ENCODE assay signal across 9 cellular contexts in the genomic region with DNA sequence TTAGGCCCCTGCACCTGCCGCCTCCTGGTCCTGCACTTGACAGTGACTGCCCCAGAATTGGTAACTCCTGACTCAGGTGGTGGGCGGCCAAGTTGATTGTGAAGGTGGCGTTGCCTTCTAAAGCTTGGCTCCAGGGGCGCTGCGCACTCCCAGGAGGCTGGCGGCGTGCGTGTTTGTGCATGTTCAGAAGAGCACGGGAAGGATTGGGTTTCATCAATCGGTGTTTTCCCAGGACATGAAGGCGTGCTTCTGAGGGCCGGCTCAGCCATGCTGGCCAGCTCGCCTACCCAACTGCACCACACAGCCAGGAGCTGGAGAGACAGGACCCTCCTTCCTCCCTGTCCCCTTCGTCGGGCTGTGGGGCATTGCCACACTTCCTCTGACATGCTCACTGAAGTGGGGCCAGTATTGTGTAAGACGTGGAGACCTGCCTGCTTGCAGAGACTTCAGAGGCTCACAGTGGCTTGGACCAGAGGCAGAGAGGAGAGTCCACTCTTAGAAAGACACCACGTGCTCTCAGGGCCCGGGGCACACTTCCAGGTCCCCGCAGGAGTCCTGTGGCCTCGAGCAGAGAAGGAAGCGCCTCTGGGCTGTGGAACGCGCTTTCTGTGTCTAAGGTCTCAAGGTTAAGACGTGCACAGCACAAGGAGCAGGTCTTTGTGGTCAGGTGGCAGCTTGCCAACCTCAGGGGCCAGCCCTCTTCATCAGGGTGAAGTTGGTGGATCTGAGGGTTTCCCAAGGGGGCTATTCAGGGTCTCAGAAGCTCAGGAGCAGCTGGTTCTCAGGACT. TPM values are rescaled to one million over a fixed set of nuclear protein-coding genes. Genes with fewer than 3 reads are reported as not detected.
DNase-seq lines count a peak whose midpoint lies in the region; ATAC-seq, FAIRE-seq and TF ChIP-seq lines count a peak whose summit lies in the region.
"Had no signal": no experiment of that assay in that cellular context is flagged by ENCODE, and none has a peak within 500 bp of the region (broad histone marks: within the 10 kb centered on the region; RNA-seq: fewer than 3 reads in every experiment).

No MANE protein-coding gene starts in this region.

- peaks cover 33% of the 10 kb centered on the region; the same call in 2 of the 3 replicates for H3K36me3 ChIP-seq in K562 (ENCODE audit: control insufficient read depth, insufficient read depth, low read length)
- no peaks in the 10 kb centered on the region for H3K36me3 ChIP-seq in mucosa of stomach (ENCODE audit: control insufficient read depth, insufficient read depth, low read length)

- H3K9me3 ChIP-seq in K562 (replicated peaks; ENCODE audit: control insufficient read depth, insufficient read depth, low read depth, low read length) (no peaks in the 10 kb centered on the region), mucosa of stomach (ENCODE audit: control insufficient read depth, low read length) (no peaks in the 10 kb centered on the region)
- H3K9me3 ChIP-seq: heart right ventricle had no signal

- H3K9me1 ChIP-seq in K562 (ENCODE audit: control insufficient read depth, insufficient read depth, low read length), result peaks cover 7% of the 10 kb centered on the region

- H3K4me1 ChIP-seq in K562 (replicated peaks in 1 of 2; ENCODE audit: control insufficient read depth in 2 of 2, insufficient read depth in 2 of 2, low read length in 2 of 2) (peaks cover 14 to 59% of the 10 kb centered on the region in 2 experiments; a peak in 4 of 5 replicates), mucosa of stomach (ENCODE audit: control insufficient read depth, insufficient read depth, low read length) (peaks cover 57% of the 10 kb centered on the region)

- H3K27ac ChIP-seq in K562 (ENCODE audit: extremely low read depth, low read depth, low read length), result no peak overlapping the region

- no TSS peak for BruUV-seq in K562 (replicated peaks; lab: Mats Ljungman, UMichigan)

- H3K27me3 ChIP-seq in K562 (ENCODE audit: control insufficient read depth in 2 of 2, insufficient read depth in 2 of 2, low read length in 2 of 2), result no peaks in the 10 kb centered on the region
- H3K27me3 ChIP-seq in mucosa of stomach (ENCODE audit: control insufficient read depth, insufficient read depth, low read length), result no peaks in the 10 kb centered on the region
- H3K27me3 ChIP-seq: heart right ventricle had no signal

- no peak for TF ChIP-seq POLR2A in K562 (conservative IDR thresholded peaks at IDR 0.05)

- no peak overlapping the region for H3K4me2 ChIP-seq in K562 (ENCODE audit: insufficient read depth, low read length)

- POLR2A ChIA-PET in K562 (lab: Yijun Ruan, JAX), result interaction anchor here (0.6 to 1.6 kb wide), 8 partner anchors 8 to 43 kb away, joined by 3 to 7 read pairs (median 4); a partner anchor contains a TSS

- in situ Hi-C loops in K562 (cut with MboI), result no loop called here

- peaks cover 16% of the 10 kb centered on the region for H4K20me1 ChIP-seq in K562 (replicated peaks; ENCODE audit: control insufficient read depth, insufficient read depth, low read length)

- TF ChIP-seq CTCF in K562 (IDR thresholded peaks at IDR 0.05 in 2 of 3, conservative IDR thresholded peaks at IDR 0.05 in 1 of 3; ENCODE audit: insufficient read depth in 2 of 3, low read depth in 1 of 3, low read length in 3 of 3), result no peak

- WGBS in K562 (ENCODE audit: insufficient coverage, low coverage, missing lambda C conversion rate), result 81% methylated on average over 24 of the region's 24 CpGs

- no peak for FAIRE-seq in K562 (lab: Jason Lieb, UNC)
- no peak for FAIRE-seq in RCC 7860 (lab: Jason Lieb, UNC)

- H3K4me3 ChIP-seq in K562 (no peak overlapping the region), mucosa of stomach (ENCODE audit: low read length) (peak overlapping the region; percentile 5)

- TF ChIP-seq RAD21 in K562 (CRISPR knock-in tag; conservative IDR thresholded peaks at IDR 0.05 in 1 of 2, IDR thresholded peaks at IDR 0.05 in 1 of 2), result no peak

- no peak overlapping the region for H2AFZ ChIP-seq in K562 (ENCODE audit: low read depth, low read length)

- CTCF ChIA-PET in K562 (lab: Yijun Ruan, JAX; ENCODE audit: low intra/inter-chr PET ratio), result no interaction called here

- peak; percentile 94 for DNase-seq in COLO668 (lab: John Stamatoyannopoulos, UW; ENCODE audit: unreplicated experiment)
- peak; percentile 72 to 90 (median 88) for DNase-seq in NCI-H1417 (lab: John Stamatoyannopoulos, UW)
- no peak for DNase-seq in K562 (ENCODE audit: extremely low read depth in 1 of 4, low spot score in 3 of 4)
- DNase-seq in activated CD8-positive, alpha-beta memory T cell treated with anti-CD3 and anti-CD28 coated beads for 24 hours, result no peak
- no peak for DNase-seq in RCC 7860 (ENCODE audit: low spot score)
- DNase-seq: heart right ventricle had no signal

- H3K9ac ChIP-seq in K562 (ENCODE audit: insufficient read depth in 1 of 2, low read depth in 2 of 2, low read length in 2 of 2) (peak overlapping the region in 1 of 2 experiments; percentile 82; a peak in 2 of 4 replicates), mucosa of stomach (ENCODE audit: low read length) (peak overlapping the region; percentile 65)

- TF ChIP-seq EP300 in K562 (IDR thresholded peaks at IDR 0.05; ENCODE audit: low read length), result no peak

- intact Hi-C loops in K562 (cut with micrococcal nuclease), result no loop called here

- ATAC-seq in K562 (no peak), GM18870 (IDR thresholded peaks at IDR 0.05; ENCODE audit: unreplicated experiment) (no peak), GM21825 (IDR thresholded peaks at IDR 0.05; ENCODE audit: unreplicated experiment) (no peak)
- ATAC-seq: heart right ventricle had no signal

- peaks cover 79% of the 10 kb centered on the region for H3K79me2 ChIP-seq in K562 (ENCODE audit: control insufficient read depth, insufficient read depth, low read length)

RNA-seq across cellular contexts. Expression of a gene that starts 2.8 kb away (rescaled TPM):
- 10.6 and 36.6 TPM in 2 replicates for total RNA-seq in K562 (2011; cell fraction: chromatin; rRNA removed; ENCODE audit: low replicate concordance)
- total RNA-seq in K562 (2011; cell fraction: nucleolus; rRNA removed), result 24.2 and 24.8 TPM in 2 replicates
- total RNA-seq in K562 (2011; cell fraction: nucleoplasm; rRNA removed), result 15.5 and 15.6 TPM in 2 replicates
- 22.3 and 26.0 TPM in 2 replicates for total RNA-seq in K562 (2014; rRNA removed)
- 1.9 and 2.5 TPM in 2 replicates for total RNA-seq in K562 (2014; rRNA removed; fragmentation: Illumina TruSeq; extraction: Trizol)
- total RNA-seq in K562 (2015; rRNA removed; fragmentation: Illumina TruSeq; extraction: Trizol), result 10.1 and 11.4 TPM in 2 replicates
- total RNA-seq in K562 (2021), result 23.4 and 25.3 TPM in 2 replicates
- 8.7 and 10.9 TPM in 2 replicates for polyA plus RNA-seq in K562 (2011; rRNA removed)
- 15.6 and 35.2 TPM in 2 replicates for polyA plus RNA-seq in K562 (2011; cell fraction: cytosol; rRNA removed)
- polyA plus RNA-seq in K562 (2011; cell fraction: nucleus; rRNA removed), result 22.1 and 35.1 TPM in 2 replicates
- 15.7 and 28.1 TPM in 2 replicates for polyA plus RNA-seq in K562 (2012)
- polyA plus RNA-seq in K562 (2014; fragmentation: Illumina TruSeq; extraction: Trizol), result 5.6 and 13.3 TPM in 2 replicates
- polyA plus RNA-seq in K562 (2014; fragmentation: Nextera tagmentation; extraction: Ambion mirVana), result under 1 TPM; 0.17 to 0.50 TPM
- 20.9 and 22.3 TPM in 2 replicates for polyA plus RNA-seq in K562 (2014; rRNA removed)
- polyA minus RNA-seq in K562 (2011; rRNA and poly(A)+ RNA removed), result 2.9 and 5.0 TPM in 2 replicates
- polyA minus RNA-seq in K562 (2011; cell fraction: cytosol; rRNA and poly(A)+ RNA removed), result 10.3 and 15.5 TPM in 2 replicates
- 4.8 and 5.1 TPM in 2 replicates for polyA minus RNA-seq in K562 (2011; cell fraction: nucleus; rRNA and poly(A)+ RNA removed)

RNA-seq across cellular contexts. Expression of a gene that starts 22.9 kb away (rescaled TPM):
- 51.8 and 208 TPM in 2 replicates for total RNA-seq in K562 (2011; cell fraction: chromatin; rRNA removed; ENCODE audit: low replicate concordance)
- 193 and 220 TPM in 2 replicates for total RNA-seq in K562 (2011; cell fraction: nucleolus; rRNA removed)
- 84.0 and 92.9 TPM in 2 replicates for total RNA-seq in K562 (2011; cell fraction: nucleoplasm; rRNA removed)
- total RNA-seq in K562 (2014; rRNA removed), result 30.7 and 36.1 TPM in 2 replicates
- 2.3 and 3.4 TPM in 2 replicates for total RNA-seq in K562 (2014; rRNA removed; fragmentation: Illumina TruSeq; extraction: Trizol)
- total RNA-seq in K562 (2015; rRNA removed; fragmentation: Illumina TruSeq; extraction: Trizol), result 14.1 and 14.3 TPM in 2 replicates
- 43.7 and 49.6 TPM in 2 replicates for total RNA-seq in K562 (2021)
- polyA plus RNA-seq in K562 (2011; rRNA removed), result 11.2 and 19.4 TPM in 2 replicates
- polyA plus RNA-seq in K562 (2011; cell fraction: cytosol; rRNA removed), result 15.7 and 51.3 TPM in 2 replicates
- 84.7 and 175 TPM in 2 replicates for polyA plus RNA-seq in K562 (2011; cell fraction: nucleus; rRNA removed)
- 22.2 and 33.3 TPM in 2 replicates for polyA plus RNA-seq in K562 (2012)
- polyA plus RNA-seq in K562 (2014; fragmentation: Illumina TruSeq; extraction: Trizol), result 11.7 and 21.9 TPM in 2 replicates
- polyA plus RNA-seq in K562 (2014; fragmentation: Nextera tagmentation; extraction: Ambion mirVana), result 1 to 10 TPM in 1 of 2 experiments, under 1 TPM in 1; 0.20 to 2.5 TPM
- 42.1 and 42.3 TPM in 2 replicates for polyA plus RNA-seq in K562 (2014; rRNA removed)
- 9.6 and 17.9 TPM in 2 replicates for polyA minus RNA-seq in K562 (2011; rRNA and poly(A)+ RNA removed)
- 11.2 and 15.5 TPM in 2 replicates for polyA minus RNA-seq in K562 (2011; cell fraction: cytosol; rRNA and poly(A)+ RNA removed)
- 33.2 and 44.4 TPM in 2 replicates for polyA minus RNA-seq in K562 (2011; cell fraction: nucleus; rRNA and poly(A)+ RNA removed)

RNA-seq across cellular contexts. Expression of a gene that starts 25.9 kb away (rescaled TPM):
- 3.1 and 8.5 TPM in 2 replicates for total RNA-seq in K562 (2011; cell fraction: chromatin; rRNA removed; ENCODE audit: low replicate concordance)
- total RNA-seq in K562 (2011; cell fraction: nucleolus; rRNA removed), result 8.4 and 8.8 TPM in 2 replicates
- total RNA-seq in K562 (2011; cell fraction: nucleoplasm; rRNA removed), result 5.0 TPM in 2 replicates
- total RNA-seq in K562 (2014; rRNA removed), result 2.6 and 3.1 TPM in 2 replicates
- total RNA-seq in K562 (2014; rRNA removed; fragmentation: Illumina TruSeq; extraction: Trizol), result 0.47 and 0.48 TPM in 2 replicates
- 1.2 and 1.3 TPM in 2 replicates for total RNA-seq in K562 (2015; rRNA removed; fragmentation: Illumina TruSeq; extraction: Trizol)
- total RNA-seq in K562 (2021), result 2.0 and 3.0 TPM in 2 replicates
- 1.3 and 1.7 TPM in 2 replicates for polyA plus RNA-seq in K562 (2011; rRNA removed)
- polyA plus RNA-seq in K562 (2011; cell fraction: cytosol; rRNA removed), result 2.0 and 4.5 TPM in 2 replicates
- polyA plus RNA-seq in K562 (2011; cell fraction: nucleus; rRNA removed), result 6.2 and 8.3 TPM in 2 replicates
- polyA plus RNA-seq in K562 (2012), result 1.7 and 7.2 TPM in 2 replicates
- 0.24 and 1.1 TPM in 2 replicates for polyA plus RNA-seq in K562 (2014; fragmentation: Illumina TruSeq; extraction: Trizol)
- not detected for polyA plus RNA-seq in K562 (2014; fragmentation: Nextera tagmentation; extraction: Ambion mirVana)
- polyA plus RNA-seq in K562 (2014; rRNA removed), result 3.2 and 3.7 TPM in 2 replicates
- 0.39 and 0.51 TPM in 2 replicates for polyA minus RNA-seq in K562 (2011; rRNA and poly(A)+ RNA removed)
- polyA minus RNA-seq in K562 (2011; cell fraction: cytosol; rRNA and poly(A)+ RNA removed), result 1.3 TPM in 1 of 2 replicates, not detected in the other
- polyA minus RNA-seq in K562 (2011; cell fraction: nucleus; rRNA and poly(A)+ RNA removed), result 6.5 and 8.1 TPM in 2 replicates

RNA-seq across cellular contexts. Expression of a gene that starts 32.5 kb away (rescaled TPM):
- 0.18 and 0.79 TPM in 2 replicates for total RNA-seq in K562 (2011; cell fraction: chromatin; rRNA removed; ENCODE audit: low replicate concordance)
- 0.66 and 1.3 TPM in 2 replicates for total RNA-seq in K562 (2011; cell fraction: nucleolus; rRNA removed)
- 0.29 and 0.53 TPM in 2 replicates for total RNA-seq in K562 (2011; cell fraction: nucleoplasm; rRNA removed)
- 0.41 and 0.45 TPM in 2 replicates for total RNA-seq in K562 (2014; rRNA removed)
- total RNA-seq in K562 (2014; rRNA removed; fragmentation: Illumina TruSeq; extraction: Trizol), result not detected in 2 replicates
- 0.08 TPM in 1 of 2 replicates, not detected in the other for total RNA-seq in K562 (2015; rRNA removed; fragmentation: Illumina TruSeq; extraction: Trizol)
- 0.18 and 0.42 TPM in 2 replicates for total RNA-seq in K562 (2021)
- polyA plus RNA-seq in K562 (2011; rRNA removed), result 0.09 and 0.17 TPM in 2 replicates
- polyA plus RNA-seq in K562 (2011; cell fraction: cytosol; rRNA removed), result 0.07 and 1.2 TPM in 2 replicates
- 0.20 and 2.2 TPM in 2 replicates for polyA plus RNA-seq in K562 (2011; cell fraction: nucleus; rRNA removed)
- polyA plus RNA-seq in K562 (2012), result 0.09 and 0.14 TPM in 2 replicates
- polyA plus RNA-seq in K562 (2014; fragmentation: Illumina TruSeq; extraction: Trizol), result 0.07 TPM in 1 of 2 replicates, not detected in the other
- not detected for polyA plus RNA-seq in K562 (2014; fragmentation: Nextera tagmentation; extraction: Ambion mirVana)
- polyA plus RNA-seq in K562 (2014; rRNA removed), result 0.15 and 0.24 TPM in 2 replicates
- polyA minus RNA-seq in K562 (2011; rRNA and poly(A)+ RNA removed), result not detected in 2 replicates
- not detected in 2 replicates for polyA minus RNA-seq in K562 (2011; cell fraction: cytosol; rRNA and poly(A)+ RNA removed)
- polyA minus RNA-seq in K562 (2011; cell fraction: nucleus; rRNA and poly(A)+ RNA removed), result 0.27 TPM in 1 of 2 replicates, not detected in the other
- total RNA-seq: heart right ventricle had no signal
- polyA plus RNA-seq: heart right ventricle had no signal

RNA-seq across cellular contexts. Expression of a gene that starts 38.1 kb away (rescaled TPM):
- 0.83 and 4.1 TPM in 2 replicates for total RNA-seq in K562 (2011; cell fraction: chromatin; rRNA removed; ENCODE audit: low replicate concordance)
- 3.3 and 3.8 TPM in 2 replicates for total RNA-seq in K562 (2011; cell fraction: nucleolus; rRNA removed)
- 1.8 and 2.3 TPM in 2 replicates for total RNA-seq in K562 (2011; cell fraction: nucleoplasm; rRNA removed)
- total RNA-seq in K562 (2014; rRNA removed) (0.50 and 0.57 TPM in 2 replicates), K562 (2014; rRNA removed; fragmentation: Illumina TruSeq; extraction: Trizol) (not detected in 2 replicates), K562 (2015; rRNA removed; fragmentation: Illumina TruSeq; extraction: Trizol) (0.11 and 0.14 TPM in 2 replicates), K562 (2021) (0.85 and 1.1 TPM in 2 replicates)
- polyA plus RNA-seq in K562 (2011; rRNA removed) (0.18 and 0.22 TPM in 2 replicates), K562 (2014; fragmentation: Illumina TruSeq; extraction: Trizol) (0.14 TPM in 1 of 2 replicates, not detected in the other), K562 (2014; fragmentation: Nextera tagmentation; extraction: Ambion mirVana) (not detected), K562 (2014; rRNA removed) (0.30 and 0.54 TPM in 2 replicates)
- polyA plus RNA-seq in K562 (2011; cell fraction: cytosol; rRNA removed), result 0.29 and 2.5 TPM in 2 replicates
- polyA plus RNA-seq in K562 (2011; cell fraction: nucleus; rRNA removed), result 0.56 and 2.4 TPM in 2 replicates
- polyA plus RNA-seq in K562 (2012), result 0.61 and 1.5 TPM in 2 replicates
- polyA minus RNA-seq in K562 (2011; rRNA and poly(A)+ RNA removed), result 0.12 and 0.14 TPM in 2 replicates
- 0.73 and 1.1 TPM in 2 replicates for polyA minus RNA-seq in K562 (2011; cell fraction: cytosol; rRNA and poly(A)+ RNA removed)
- polyA minus RNA-seq in K562 (2011; cell fraction: nucleus; rRNA and poly(A)+ RNA removed), result 0.44 and 0.81 TPM in 2 replicates

Comparison
In these comparisons a context has a peak if more than half of its experiments do, and no peak if none do; other contexts are left out.
1. DNase-seq: peak in COLO668 (single experiment) and NCI-H1417 (3 of 3); none in K562 (0 of 4), activated CD8-positive, alpha-beta memory T cell treated with anti-CD3 and anti-CD28 coated beads for 24 hours (single experiment) and RCC 7860 (single experiment).